In genomic region chr6:14747881-14748520, GRCh38 we compare ENCODE assay signal across 17 cellular contexts.
DNase-seq lines count a peak whose midpoint lies in the region; ATAC-seq and TF ChIP-seq lines count a peak whose summit lies in the region.
"Had no signal": no experiment of that assay in that cellular context is flagged by ENCODE, and none has a peak within 500 bp of the region (broad histone marks: within the 10 kb centered on the region; RNA-seq: fewer than 3 reads in every experiment).

No MANE protein-coding gene starts in this region.

- H3K27me3 ChIP-seq in gastrocnemius medialis, result peaks cover 0 to 4% (median 0%) of the 10 kb centered on the region in 3 donors
- H3K27me3 ChIP-seq: brain microvascular endothelial cell, heart right ventricle had no signal

- no peaks in the 10 kb centered on the region for H3K27me3 Mint-ChIP-seq in activated T-helper 2 cell treated with anti-CD3 and anti-CD28 coated beads, Interferon-gamma antibody, Interleukin-2, Interleukin-4, amounts not matched to agents 10 μg/mL and 5 μg/mL and 100 μg/mL, durations not matched to agents 14 hours and 24 hours and 36 hours (ENCODE audit: low read depth)
- H3K27me3 Mint-ChIP-seq in immature natural killer cell (ENCODE audit: low read depth in 3 of 3), result peaks cover 3 to 5% (median 3%) of the 10 kb centered on the region in 3 donors

- H3K9me3 Mint-ChIP-seq in activated T-helper 2 cell treated with anti-CD3 and anti-CD28 coated beads, Interferon-gamma antibody, Interleukin-2, Interleukin-4, amounts not matched to agents 10 μg/mL and 5 μg/mL and 100 μg/mL, durations not matched to agents 14 hours and 24 hours and 36 hours, result peaks cover 8% of the 10 kb centered on the region
- no peaks in the 10 kb centered on the region for H3K9me3 Mint-ChIP-seq in immature natural killer cell

- H3K9me3 ChIP-seq in gastrocnemius medialis, result no peaks in the 10 kb centered on the region
- H3K9me3 ChIP-seq: heart right ventricle, thoracic aorta had no signal

- peaks cover 61% of the 10 kb centered on the region for H3K4me1 Mint-ChIP-seq in activated T-helper 2 cell treated with anti-CD3 and anti-CD28 coated beads, Interferon-gamma antibody, Interleukin-2, Interleukin-4, amounts not matched to agents 10 μg/mL and 5 μg/mL and 100 μg/mL, durations not matched to agents 14 hours and 24 hours and 36 hours (ENCODE audit: low read depth)
- peaks cover 50 to 60% of the 10 kb centered on the region in 2 donors for H3K4me1 Mint-ChIP-seq in immature natural killer cell

- H3K4me1 ChIP-seq in gastrocnemius medialis, result no peaks in the 10 kb centered on the region

- H3K36me3 Mint-ChIP-seq in activated T-helper 2 cell treated with anti-CD3 and anti-CD28 coated beads, Interferon-gamma antibody, Interleukin-2, Interleukin-4, amounts not matched to agents 10 μg/mL and 5 μg/mL and 100 μg/mL, durations not matched to agents 14 hours and 24 hours and 36 hours (ENCODE audit: low read depth), result peaks cover 3% of the 10 kb centered on the region
- peaks cover 0 to 4% (median 0%) of the 10 kb centered on the region in 3 donors for H3K36me3 Mint-ChIP-seq in immature natural killer cell
- H3K36me3 Mint-ChIP-seq: T-cell had no signal

- no peaks in the 10 kb centered on the region for H3K36me3 ChIP-seq in gastrocnemius medialis
- H3K36me3 ChIP-seq: brain microvascular endothelial cell, heart right ventricle, thoracic aorta had no signal

- H3K27ac Mint-ChIP-seq in activated T-helper 2 cell treated with anti-CD3 and anti-CD28 coated beads, Interferon-gamma antibody, Interleukin-2, Interleukin-4, amounts not matched to agents 10 μg/mL and 5 μg/mL and 100 μg/mL, durations not matched to agents 14 hours and 24 hours and 36 hours, result peak overlapping the region; percentile 89
- peak overlapping the region; percentile 9 to 67 (median 50) for H3K27ac Mint-ChIP-seq in immature natural killer cell
- H3K27ac Mint-ChIP-seq: T-cell had no signal

- no peak overlapping the region for H3K27ac ChIP-seq in gastrocnemius medialis
- H3K27ac ChIP-seq: brain microvascular endothelial cell, heart right ventricle, thoracic aorta had no signal

- no peak overlapping the region for H3K4me3 Mint-ChIP-seq in activated T-helper 2 cell treated with anti-CD3 and anti-CD28 coated beads, Interferon-gamma antibody, Interleukin-2, Interleukin-4, amounts not matched to agents 10 μg/mL and 5 μg/mL and 100 μg/mL, durations not matched to agents 14 hours and 24 hours and 36 hours (ENCODE audit: low read depth)
- H3K4me3 Mint-ChIP-seq in immature natural killer cell, result peak overlapping the region; percentile 72 to 92 (median 75)
- H3K4me3 Mint-ChIP-seq: T-cell had no signal

- TF ChIP-seq CTCF in AG10803 (conservative IDR thresholded peaks at IDR 0.05; ENCODE audit: low read length) (no peak), gastrocnemius medialis (IDR thresholded peaks at IDR 0.05 in 4 of 5, conservative IDR thresholded peaks at IDR 0.05 in 1 of 5) (no peak)

- no peak for TF ChIP-seq POLR2A in gastrocnemius medialis (IDR thresholded peaks at IDR 0.05)

- in situ Hi-C loops in gastrocnemius medialis (cut with MboI; ENCODE audit: low sequenced_read_pairs in 4 of 4), result no loop called here

- no peak for ATAC-seq in HG02970 (IDR thresholded peaks at IDR 0.05; ENCODE audit: low FRiP score, unreplicated experiment)
- ATAC-seq in gastrocnemius medialis, result no peak
- ATAC-seq: heart right ventricle; left lobe of liver; naive thymus-derived CD8-positive, alpha-beta T cell; Panc1; right cardiac atrium; T-cell had no signal

- DNase-seq in AG10803 (ENCODE audit: low read depth) (peak; percentile 94), EL (peak; percentile 21), immature natural killer cell (peak; percentile 39 to 49 (median 46)), mesenteric fat pad (ENCODE audit: low spot score) (no peak), gastrocnemius medialis (no peak)
- no peak for DNase-seq in activated T-helper 2 cell treated with anti-CD3 and anti-CD28 coated beads, Interferon-gamma antibody, Interleukin-2, Interleukin-4, amounts not matched to agents 10 μg/mL and 5 μg/mL and 100 μg/mL, durations not matched to agents 14 hours and 24 hours and 36 hours (ENCODE audit: low spot score)
- DNase-seq: brain microvascular endothelial cell; heart right ventricle; naive thymus-derived CD8-positive, alpha-beta T cell; NCI-H1417; NCI-H510A; right cardiac atrium; T-cell had no signal

- H3K4me3 ChIP-seq in AG10803 (ENCODE audit: low read length) (no peak overlapping the region), gastrocnemius medialis (no peak overlapping the region)
- H3K4me3 ChIP-seq: heart right ventricle, thoracic aorta had no signal

- intact Hi-C loops in activated T-helper 2 cell treated with anti-CD3 and anti-CD28 coated beads, Interferon-gamma antibody, Interleukin-2, Interleukin-4, amounts not matched to agents 10 μg/mL and 5 μg/mL and 100 μg/mL, durations not matched to agents 14 hours and 24 hours and 36 hours (cut with micrococcal nuclease), result loop anchor here (1.0 to 5.0 kb wide), 11 partner anchors 15 to 879 kb away; no protein-coding TSS in a partner anchor
- intact Hi-C loops in gastrocnemius medialis (cut with DNase I; ENCODE audit: low total_unique reads), result no loop called here

Comparison
In these comparisons a context has a peak if more than half of its experiments do, and no peak if none do; other contexts are left out.
1. DNase-seq: peak in AG10803 (single experiment), EL (single experiment) and immature natural killer cell (3 of 3); none in activated T-helper 2 cell treated with anti-CD3 and anti-CD28 coated beads, Interferon-gamma antibody, Interleukin-2, Interleukin-4, amounts not matched to agents 10 μg/mL and 5 μg/mL and 100 μg/mL, durations not matched to agents 14 hours and 24 hours and 36 hours (single experiment), mesenteric fat pad (single experiment) and gastrocnemius medialis (0 of 2).